Comparison of ENCODE assay signal across 1 cellular context in the genomic region with DNA sequence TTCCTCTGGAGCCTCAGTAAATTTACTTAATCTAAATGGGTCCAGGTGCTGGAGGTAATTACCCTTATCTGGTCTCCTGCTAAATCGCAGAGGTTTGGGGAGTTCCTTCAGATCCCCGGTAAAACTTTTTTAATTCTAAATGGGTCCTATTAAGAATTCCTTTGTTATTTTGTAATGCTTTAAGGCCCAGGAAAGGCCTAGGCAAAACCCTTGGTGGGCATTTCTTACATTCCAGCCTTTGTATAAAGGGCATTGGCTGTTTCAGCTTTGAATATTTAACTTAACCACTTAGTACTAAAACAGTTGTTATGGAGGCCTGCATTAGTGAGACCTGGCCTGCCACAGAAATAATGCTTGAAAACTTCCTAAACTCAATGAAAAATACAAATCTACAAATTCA.
TF ChIP-seq lines count a peak whose summit lies in the region.

No MANE protein-coding gene starts in this region.

TF ChIP-seq in H1, 55 proteins besides CTCF, POLR2A, EP300 and RAD21:
- peak; percentile 65; the same call in 1 of the 2 replicates for TF ChIP-seq SP1 (IDR thresholded peaks at IDR 0.05; ENCODE audit: low read depth, low read length)
- TF ChIP-seq JUND (IDR thresholded peaks at IDR 0.05; ENCODE audit: low read length): no peak
- no peak for TF ChIP-seq PHF8 (conservative IDR thresholded peaks at IDR 0.05; ENCODE audit: low read depth, low read length)
- no peak for TF ChIP-seq RXRA (IDR thresholded peaks at IDR 0.05; ENCODE audit: insufficient read depth, low read depth, low read length)
- TF ChIP-seq SRF (IDR thresholded peaks at IDR 0.05; ENCODE audit: low read depth, low read length): no peak
- TF ChIP-seq, protein P1, sequence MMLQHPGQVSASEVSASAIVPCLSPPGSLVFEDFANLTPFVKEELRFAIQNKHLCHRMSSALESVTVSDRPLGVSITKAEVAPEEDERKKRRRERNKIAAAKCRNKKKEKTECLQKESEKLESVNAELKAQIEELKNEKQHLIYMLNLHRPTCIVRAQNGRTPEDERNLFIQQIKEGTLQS (IDR thresholded peaks at IDR 0.05; ENCODE audit: insufficient read depth, low read depth, low read length): no peak
- TF ChIP-seq TEAD4 (IDR thresholded peaks at IDR 0.05; ENCODE audit: low read depth, low read length): peak; percentile 97
- TF ChIP-seq NANOG (IDR thresholded peaks at IDR 0.05; ENCODE audit: insufficient read depth, low read depth, low read length, poor library complexity, severe bottlenecking): no peak
- TF ChIP-seq, protein P2, sequence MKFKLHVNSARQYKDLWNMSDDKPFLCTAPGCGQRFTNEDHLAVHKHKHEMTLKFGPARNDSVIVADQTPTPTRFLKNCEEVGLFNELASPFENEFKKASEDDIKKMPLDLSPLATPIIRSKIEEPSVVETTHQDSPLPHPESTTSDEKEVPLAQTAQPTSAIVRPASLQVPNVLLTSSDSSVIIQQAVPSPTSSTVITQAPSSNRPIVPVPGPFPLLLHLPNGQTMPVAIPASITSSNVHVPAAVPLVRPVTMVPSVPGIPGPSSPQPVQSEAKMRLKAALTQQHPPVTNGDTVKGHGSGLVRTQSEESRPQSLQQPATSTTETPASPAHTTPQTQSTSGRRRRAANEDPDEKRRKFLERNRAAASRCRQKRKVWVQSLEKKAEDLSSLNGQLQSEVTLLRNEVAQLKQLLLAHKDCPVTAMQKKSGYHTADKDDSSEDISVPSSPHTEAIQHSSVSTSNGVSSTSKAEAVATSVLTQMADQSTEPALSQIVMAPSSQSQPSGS (IDR thresholded peaks at IDR 0.05; ENCODE audit: low read length): peak; percentile 29; the same call in 1 of the 2 replicates
- TF ChIP-seq, protein P3, sequence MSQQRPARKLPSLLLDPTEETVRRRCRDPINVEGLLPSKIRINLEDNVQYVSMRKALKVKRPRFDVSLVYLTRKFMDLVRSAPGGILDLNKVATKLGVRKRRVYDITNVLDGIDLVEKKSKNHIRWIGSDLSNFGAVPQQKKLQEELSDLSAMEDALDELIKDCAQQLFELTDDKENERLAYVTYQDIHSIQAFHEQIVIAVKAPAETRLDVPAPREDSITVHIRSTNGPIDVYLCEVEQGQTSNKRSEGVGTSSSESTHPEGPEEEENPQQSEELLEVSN (IDR thresholded peaks at IDR 0.05): no peak
- no peak for TF ChIP-seq CHD2 (IDR thresholded peaks at IDR 0.05; ENCODE audit: low read length)
- TF ChIP-seq TAF1 (IDR thresholded peaks at IDR 0.05; ENCODE audit: low read depth, low read length): no peak
- no peak for TF ChIP-seq CBX8 (IDR thresholded peaks at IDR 0.05; ENCODE audit: borderline replicate concordance, low read depth, low read length)
- TF ChIP-seq, protein P4, sequence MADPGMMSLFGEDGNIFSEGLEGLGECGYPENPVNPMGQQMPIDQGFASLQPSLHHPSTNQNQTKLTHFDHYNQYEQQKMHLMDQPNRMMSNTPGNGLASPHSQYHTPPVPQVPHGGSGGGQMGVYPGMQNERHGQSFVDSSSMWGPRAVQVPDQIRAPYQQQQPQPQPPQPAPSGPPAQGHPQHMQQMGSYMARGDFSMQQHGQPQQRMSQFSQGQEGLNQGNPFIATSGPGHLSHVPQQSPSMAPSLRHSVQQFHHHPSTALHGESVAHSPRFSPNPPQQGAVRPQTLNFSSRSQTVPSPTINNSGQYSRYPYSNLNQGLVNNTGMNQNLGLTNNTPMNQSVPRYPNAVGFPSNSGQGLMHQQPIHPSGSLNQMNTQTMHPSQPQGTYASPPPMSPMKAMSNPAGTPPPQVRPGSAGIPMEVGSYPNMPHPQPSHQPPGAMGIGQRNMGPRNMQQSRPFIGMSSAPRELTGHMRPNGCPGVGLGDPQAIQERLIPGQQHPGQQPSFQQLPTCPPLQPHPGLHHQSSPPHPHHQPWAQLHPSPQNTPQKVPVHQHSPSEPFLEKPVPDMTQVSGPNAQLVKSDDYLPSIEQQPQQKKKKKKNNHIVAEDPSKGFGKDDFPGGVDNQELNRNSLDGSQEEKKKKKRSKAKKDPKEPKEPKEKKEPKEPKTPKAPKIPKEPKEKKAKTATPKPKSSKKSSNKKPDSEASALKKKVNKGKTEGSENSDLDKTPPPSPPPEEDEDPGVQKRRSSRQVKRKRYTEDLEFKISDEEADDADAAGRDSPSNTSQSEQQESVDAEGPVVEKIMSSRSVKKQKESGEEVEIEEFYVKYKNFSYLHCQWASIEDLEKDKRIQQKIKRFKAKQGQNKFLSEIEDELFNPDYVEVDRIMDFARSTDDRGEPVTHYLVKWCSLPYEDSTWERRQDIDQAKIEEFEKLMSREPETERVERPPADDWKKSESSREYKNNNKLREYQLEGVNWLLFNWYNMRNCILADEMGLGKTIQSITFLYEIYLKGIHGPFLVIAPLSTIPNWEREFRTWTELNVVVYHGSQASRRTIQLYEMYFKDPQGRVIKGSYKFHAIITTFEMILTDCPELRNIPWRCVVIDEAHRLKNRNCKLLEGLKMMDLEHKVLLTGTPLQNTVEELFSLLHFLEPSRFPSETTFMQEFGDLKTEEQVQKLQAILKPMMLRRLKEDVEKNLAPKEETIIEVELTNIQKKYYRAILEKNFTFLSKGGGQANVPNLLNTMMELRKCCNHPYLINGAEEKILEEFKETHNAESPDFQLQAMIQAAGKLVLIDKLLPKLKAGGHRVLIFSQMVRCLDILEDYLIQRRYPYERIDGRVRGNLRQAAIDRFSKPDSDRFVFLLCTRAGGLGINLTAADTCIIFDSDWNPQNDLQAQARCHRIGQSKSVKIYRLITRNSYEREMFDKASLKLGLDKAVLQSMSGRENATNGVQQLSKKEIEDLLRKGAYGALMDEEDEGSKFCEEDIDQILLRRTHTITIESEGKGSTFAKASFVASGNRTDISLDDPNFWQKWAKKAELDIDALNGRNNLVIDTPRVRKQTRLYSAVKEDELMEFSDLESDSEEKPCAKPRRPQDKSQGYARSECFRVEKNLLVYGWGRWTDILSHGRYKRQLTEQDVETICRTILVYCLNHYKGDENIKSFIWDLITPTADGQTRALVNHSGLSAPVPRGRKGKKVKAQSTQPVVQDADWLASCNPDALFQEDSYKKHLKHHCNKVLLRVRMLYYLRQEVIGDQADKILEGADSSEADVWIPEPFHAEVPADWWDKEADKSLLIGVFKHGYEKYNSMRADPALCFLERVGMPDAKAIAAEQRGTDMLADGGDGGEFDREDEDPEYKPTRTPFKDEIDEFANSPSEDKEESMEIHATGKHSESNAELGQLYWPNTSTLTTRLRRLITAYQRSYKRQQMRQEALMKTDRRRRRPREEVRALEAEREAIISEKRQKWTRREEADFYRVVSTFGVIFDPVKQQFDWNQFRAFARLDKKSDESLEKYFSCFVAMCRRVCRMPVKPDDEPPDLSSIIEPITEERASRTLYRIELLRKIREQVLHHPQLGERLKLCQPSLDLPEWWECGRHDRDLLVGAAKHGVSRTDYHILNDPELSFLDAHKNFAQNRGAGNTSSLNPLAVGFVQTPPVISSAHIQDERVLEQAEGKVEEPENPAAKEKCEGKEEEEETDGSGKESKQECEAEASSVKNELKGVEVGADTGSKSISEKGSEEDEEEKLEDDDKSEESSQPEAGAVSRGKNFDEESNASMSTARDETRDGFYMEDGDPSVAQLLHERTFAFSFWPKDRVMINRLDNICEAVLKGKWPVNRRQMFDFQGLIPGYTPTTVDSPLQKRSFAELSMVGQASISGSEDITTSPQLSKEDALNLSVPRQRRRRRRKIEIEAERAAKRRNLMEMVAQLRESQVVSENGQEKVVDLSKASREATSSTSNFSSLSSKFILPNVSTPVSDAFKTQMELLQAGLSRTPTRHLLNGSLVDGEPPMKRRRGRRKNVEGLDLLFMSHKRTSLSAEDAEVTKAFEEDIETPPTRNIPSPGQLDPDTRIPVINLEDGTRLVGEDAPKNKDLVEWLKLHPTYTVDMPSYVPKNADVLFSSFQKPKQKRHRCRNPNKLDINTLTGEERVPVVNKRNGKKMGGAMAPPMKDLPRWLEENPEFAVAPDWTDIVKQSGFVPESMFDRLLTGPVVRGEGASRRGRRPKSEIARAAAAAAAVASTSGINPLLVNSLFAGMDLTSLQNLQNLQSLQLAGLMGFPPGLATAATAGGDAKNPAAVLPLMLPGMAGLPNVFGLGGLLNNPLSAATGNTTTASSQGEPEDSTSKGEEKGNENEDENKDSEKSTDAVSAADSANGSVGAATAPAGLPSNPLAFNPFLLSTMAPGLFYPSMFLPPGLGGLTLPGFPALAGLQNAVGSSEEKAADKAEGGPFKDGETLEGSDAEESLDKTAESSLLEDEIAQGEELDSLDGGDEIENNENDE (IDR thresholded peaks at IDR 0.05; ENCODE audit: insufficient replicate concordance, low read length): peak; percentile 95
- no peak for TF ChIP-seq NRF1 (IDR thresholded peaks at IDR 0.05; ENCODE audit: low read depth, low read length)
- TF ChIP-seq CREB1 (IDR thresholded peaks at IDR 0.05): no peak
- no peak for TF ChIP-seq KDM5A (IDR thresholded peaks at IDR 0.05; ENCODE audit: low read length)
